In the genomic region with DNA sequence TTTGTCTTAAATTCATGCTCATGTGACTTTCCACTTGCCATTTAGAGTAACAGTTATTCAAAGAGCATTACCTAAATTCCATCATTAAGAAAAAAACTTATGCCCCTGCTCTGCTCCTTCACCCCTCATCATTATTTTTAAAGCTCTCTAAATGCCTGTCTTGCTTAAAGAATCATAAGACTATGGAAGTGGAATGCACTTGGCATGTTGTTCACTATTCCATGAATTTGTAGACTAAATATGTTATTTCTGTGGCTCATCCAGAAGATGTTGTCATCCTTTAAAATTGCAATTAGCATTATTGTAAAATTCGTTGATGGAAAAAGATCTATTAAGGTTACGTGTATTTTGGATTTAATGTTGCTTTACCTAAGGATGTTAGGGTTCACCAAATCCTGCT, we compare ENCODE assay signal across 26 cellular contexts.
DNase-seq lines count a peak whose midpoint lies in the region; ATAC-seq and TF ChIP-seq lines count a peak whose summit lies in the region.
"Had no signal": no experiment of that assay in that cellular context is flagged by ENCODE, and none has a peak within 500 bp of the region (broad histone marks: within the 10 kb centered on the region; RNA-seq: fewer than 3 reads in every experiment).

No MANE protein-coding gene starts in this region.

- H3K36me3 ChIP-seq in osteoblast (ENCODE audit: insufficient read depth, low read length) (no peaks in the 10 kb centered on the region), tibial artery (no peaks in the 10 kb centered on the region), SK-N-SH (replicated peaks in 1 of 2; ENCODE audit: control insufficient read depth in 1 of 2, insufficient read depth in 2 of 2, low read length in 1 of 2) (no peaks in the 10 kb centered on the region)
- H3K36me3 ChIP-seq: adrenal gland, colonic mucosa, esophagus squamous epithelium had no signal

- peaks cover 7% of the 10 kb centered on the region for H3F3A ChIP-seq in SK-N-SH (replicated peaks; ENCODE audit: insufficient read depth)

- TF ChIP-seq RAD21 in SK-N-SH (IDR thresholded peaks at IDR 0.05; ENCODE audit: low read length), result no peak

- 88% methylated on average over 2 of the region's 2 CpGs for WGBS in SK-N-SH (ENCODE audit: low lambda C conversion rate)

- H3K9me3 Mint-ChIP-seq in HFFc6, result no peaks in the 10 kb centered on the region
- no peaks in the 10 kb centered on the region for H3K9me3 Mint-ChIP-seq in dendritic cell treated with granulocyte-macrophage colony-stimulating factor and Interleukin-4, amounts not matched to agents 40 ng/mL and 50 ng/mL, for 4 days
- H3K9me3 Mint-ChIP-seq: activated CD4-positive, alpha-beta T cell treated with anti-CD3 and anti-CD28 coated beads, Interleukin-2, amount 10 ng/mL, durations not matched to agents 24 days and 14 days; activated T-cell treated with anti-CD3 and anti-CD28 coated beads, Interleukin-2, amount 50 U/mL, for 72 hours; T-helper 2 cell treated with Interferon-gamma antibody and Interleukin-4, amounts not matched to agents 5 μg/mL and 100 μg/mL, for 36 hours had no signal

- intact Hi-C loops in dendritic cell treated with granulocyte-macrophage colony-stimulating factor and Interleukin-4, amounts not matched to agents 40 ng/mL and 50 ng/mL, for 4 days (cut with micrococcal nuclease), result no loop called here
- intact Hi-C loops in tibial artery (cut with DNase I; ENCODE audit: low total_unique reads) (loop anchor here (5.0 kb wide), 1 partner anchor 59 kb away; a partner anchor contains a TSS), left ventricle myocardium superior (cut with micrococcal nuclease) (no loop called here)

- H3K27me3 Mint-ChIP-seq in HFFc6 (ENCODE audit: insufficient read depth), result no peaks in the 10 kb centered on the region; the same call in 1 of the 2 replicates
- H3K27me3 Mint-ChIP-seq in dendritic cell treated with granulocyte-macrophage colony-stimulating factor and Interleukin-4, amounts not matched to agents 40 ng/mL and 50 ng/mL, for 4 days, result peaks cover 7% of the 10 kb centered on the region

- no peaks in the 10 kb centered on the region for H3K9me2 ChIP-seq in SK-N-SH

- CTCF ChIA-PET in SK-N-SH (lab: Yijun Ruan, JAX), result no interaction called here

- H2AFZ ChIP-seq in osteoblast (ENCODE audit: low read length) (no peak overlapping the region), SK-N-SH (ENCODE audit: low read depth) (no peak overlapping the region)
- H2AFZ ChIP-seq: PC-9 had no signal

- no peaks in the 10 kb centered on the region for H4K20me1 ChIP-seq in osteoblast (ENCODE audit: insufficient read depth, low read length)
- peaks cover 6% of the 10 kb centered on the region; the same call in 1 of the 2 replicates for H4K20me1 ChIP-seq in SK-N-SH (ENCODE audit: insufficient read depth)

- peak overlapping the region; percentile 84 for H3K4me3 Mint-ChIP-seq in HFFc6
- no peak overlapping the region for H3K4me3 Mint-ChIP-seq in dendritic cell treated with granulocyte-macrophage colony-stimulating factor and Interleukin-4, amounts not matched to agents 40 ng/mL and 50 ng/mL, for 4 days
- H3K4me3 Mint-ChIP-seq: activated CD4-positive, alpha-beta T cell treated with anti-CD3 and anti-CD28 coated beads, Interleukin-2, amount 10 ng/mL, durations not matched to agents 24 days and 14 days; activated CD8-positive, alpha-beta memory T cell treated with anti-CD3 and anti-CD28 coated beads, Interleukin-2, amount 10 ng/mL, durations not matched to agents 7 days and 5 days; activated T-cell treated with anti-CD3 and anti-CD28 coated beads, Interleukin-2, amount 50 U/mL, for 72 hours; T-helper 2 cell treated with Interferon-gamma antibody and Interleukin-4, amounts not matched to agents 5 μg/mL and 100 μg/mL, for 36 hours had no signal

- H3K27ac ChIP-seq in osteoblast (ENCODE audit: low read depth, low read length) (peak overlapping the region; percentile 80), tibial artery (peak overlapping the region; percentile 65 to 72), SK-N-SH (ENCODE audit: low read depth in 2 of 2, low read length in 1 of 2) (no peak overlapping the region)
- H3K27ac ChIP-seq: colonic mucosa, PC-9 had no signal

- no peak overlapping the region for H3K9ac ChIP-seq in SK-N-SH
- H3K9ac ChIP-seq: BLaER1 treated with 17β-estradiol and CSF1 and Interleukin-3, amounts not matched to agents 10 nM and 100 nM had no signal

- ATAC-seq in left ventricle myocardium superior, result no peak
- ATAC-seq: activated CD8-positive, alpha-beta memory T cell treated with anti-CD3 and anti-CD28 coated beads, Interleukin-2, amount 10 ng/mL, durations not matched to agents 7 days and 5 days; activated T-cell treated with anti-CD3 and anti-CD28 coated beads, Interleukin-2, amount 50 U/mL, for 72 hours; left lobe of liver had no signal

- no peak for TF ChIP-seq EP300 in SK-N-SH (IDR thresholded peaks at IDR 0.05; ENCODE audit: borderline replicate concordance in 1 of 2, low read depth in 1 of 2, low read length in 1 of 2)

- H3K79me2 ChIP-seq in osteoblast (ENCODE audit: insufficient read depth, low read length), result peaks cover 57% of the 10 kb centered on the region
- peaks cover 36% of the 10 kb centered on the region for H3K79me2 ChIP-seq in SK-N-SH (ENCODE audit: insufficient read depth)

- no peaks in the 10 kb centered on the region for H3K36me3 Mint-ChIP-seq in HFFc6 (ENCODE audit: low read depth)
- no peaks in the 10 kb centered on the region for H3K36me3 Mint-ChIP-seq in dendritic cell treated with granulocyte-macrophage colony-stimulating factor and Interleukin-4, amounts not matched to agents 40 ng/mL and 50 ng/mL, for 4 days (ENCODE audit: low read depth)
- H3K36me3 Mint-ChIP-seq: activated CD8-positive, alpha-beta memory T cell treated with anti-CD3 and anti-CD28 coated beads, Interleukin-2, amount 10 ng/mL, durations not matched to agents 7 days and 5 days had no signal

- H3K27me3 ChIP-seq in osteoblast (ENCODE audit: insufficient read depth, low read length) (no peaks in the 10 kb centered on the region), tibial artery (no peaks in the 10 kb centered on the region), SK-N-SH (ENCODE audit: insufficient read depth) (no peaks in the 10 kb centered on the region)
- H3K27me3 ChIP-seq: adrenal gland; BLaER1 treated with 17β-estradiol and CSF1 and Interleukin-3, amounts not matched to agents 10 nM and 100 nM; colonic mucosa; esophagus squamous epithelium had no signal

- POLR2A ChIA-PET in SK-N-SH (lab: Yijun Ruan, JAX), result no interaction called here

- DNase-seq in HFFc6 (no peak), osteoblast (ENCODE audit: insufficient read length, low spot score, missing footprints) (no peak), tibial artery (no peak), SK-N-SH (no peak), left ventricle myocardium superior (no peak), NCI-H2107 treated with DMSO at 0.1 percent for 48 hours (lab: John Stamatoyannopoulos, UW; ENCODE audit: unreplicated experiment) (no peak)
- DNase-seq in NK-92 treated with Interleukin-12 subunit alpha and Interleukin-12 subunit beta, amount 100 ng/mL, for 24 hours (lab: John Stamatoyannopoulos, UW), result no peak
- DNase-seq: activated CD4-positive, alpha-beta T cell treated with anti-CD3 and anti-CD28 coated beads, Interleukin-2, amount 10 ng/mL, durations not matched to agents 24 days and 14 days; activated CD8-positive, alpha-beta memory T cell treated with anti-CD3 and anti-CD28 coated beads, Interleukin-2, amount 10 ng/mL, durations not matched to agents 7 days and 5 days; activated naive CD4-positive, alpha-beta T cell; activated T-cell treated with anti-CD3 and anti-CD28 coated beads, Interleukin-2, amount 50 U/mL, for 72 hours; adrenal gland; colonic mucosa; COR-L47; DMS79; esophagus squamous epithelium; NCI-H1694; NCI-H2171 treated with DMSO at 0.1 percent for 48 hours; NCI-H510A treated with DMSO at 0.1 percent for 48 hours; PC-9; Right ventricle myocardium superior; stimulated activated naive CD4-positive, alpha-beta T cell treated with Interleukin-2 at 50 U/mL for 16 hours had no signal

- H3K4me2 ChIP-seq in osteoblast (ENCODE audit: insufficient read depth, low read length), result peak overlapping the region; percentile 82
- H3K4me2 ChIP-seq in SK-N-SH, result no peak overlapping the region
- H3K4me2 ChIP-seq: PC-9 had no signal

- no peak overlapping the region for H3K4me3 ChIP-seq in osteoblast (ENCODE audit: insufficient read depth, low read length)
- peak overlapping the region in 1 of 2 donors; percentile 45 for H3K4me3 ChIP-seq in tibial artery
- no peak overlapping the region for H3K4me3 ChIP-seq in SK-N-SH (ENCODE audit: low read depth in 2 of 2, low read length in 1 of 2)
- H3K4me3 ChIP-seq: BLaER1 treated with 17β-estradiol and CSF1 and Interleukin-3, amounts not matched to agents 10 nM and 100 nM; colonic mucosa; PC-9 had no signal

- H3K4me1 ChIP-seq in osteoblast (ENCODE audit: insufficient read depth, low read length) (peaks cover 29% of the 10 kb centered on the region), tibial artery (peaks cover 0 to 54% (median 33%) of the 10 kb centered on the region in 4 donors), SK-N-SH (ENCODE audit: control insufficient read depth in 1 of 2, insufficient read depth in 2 of 2, low read depth in 1 of 2, low read length in 1 of 2) (peaks cover 2 to 23% of the 10 kb centered on the region in 2 experiments; a peak in 3 of 4 replicates)
- H3K4me1 ChIP-seq: colonic mucosa had no signal

- H3K9me3 ChIP-seq in osteoblast (ENCODE audit: low read depth, low read length) (no peaks in the 10 kb centered on the region), tibial artery (no peaks in the 10 kb centered on the region), SK-N-SH (no peaks in the 10 kb centered on the region)
- H3K9me3 ChIP-seq: adrenal gland, colonic mucosa, esophagus squamous epithelium had no signal

- H3K27ac Mint-ChIP-seq in HFFc6, result peak overlapping the region; percentile 75
- H3K27ac Mint-ChIP-seq in dendritic cell treated with granulocyte-macrophage colony-stimulating factor and Interleukin-4, amounts not matched to agents 40 ng/mL and 50 ng/mL, for 4 days, result peak overlapping the region; percentile 59
- H3K27ac Mint-ChIP-seq: activated CD4-positive, alpha-beta T cell treated with anti-CD3 and anti-CD28 coated beads, Interleukin-2, amount 10 ng/mL, durations not matched to agents 24 days and 14 days; activated CD8-positive, alpha-beta memory T cell treated with anti-CD3 and anti-CD28 coated beads, Interleukin-2, amount 10 ng/mL, durations not matched to agents 7 days and 5 days; activated T-cell treated with anti-CD3 and anti-CD28 coated beads, Interleukin-2, amount 50 U/mL, for 72 hours; T-helper 2 cell treated with Interferon-gamma antibody and Interleukin-4, amounts not matched to agents 5 μg/mL and 100 μg/mL, for 36 hours had no signal

- TF ChIP-seq CTCF in HFFc6 (IDR thresholded peaks at IDR 0.05), result no peak
- TF ChIP-seq CTCF in osteoblast (IDR thresholded peaks at IDR 0.05; ENCODE audit: extremely low read depth, low read depth, low read length), result no peak
- no peak for TF ChIP-seq CTCF in tibial artery (IDR thresholded peaks at IDR 0.05)
- TF ChIP-seq CTCF in SK-N-SH (IDR thresholded peaks at IDR 0.05), result no peak

- H3K4me1 Mint-ChIP-seq in HFFc6 (ENCODE audit: low read depth), result peaks cover 60% of the 10 kb centered on the region
- peaks cover 26% of the 10 kb centered on the region for H3K4me1 Mint-ChIP-seq in dendritic cell treated with granulocyte-macrophage colony-stimulating factor and Interleukin-4, amounts not matched to agents 40 ng/mL and 50 ng/mL, for 4 days (ENCODE audit: low read depth)
- H3K4me1 Mint-ChIP-seq: activated CD8-positive, alpha-beta memory T cell treated with anti-CD3 and anti-CD28 coated beads, Interleukin-2, amount 10 ng/mL, durations not matched to agents 7 days and 5 days had no signal

Comparison
In these comparisons a context has a peak if more than half of its experiments do, and no peak if none do; other contexts are left out.
1. H3K27ac ChIP-seq: peak in osteoblast (single experiment) and tibial artery (2 of 2); none in SK-N-SH (0 of 2).